1 cellular context compared by ENCODE assay signal in the genomic region with DNA sequence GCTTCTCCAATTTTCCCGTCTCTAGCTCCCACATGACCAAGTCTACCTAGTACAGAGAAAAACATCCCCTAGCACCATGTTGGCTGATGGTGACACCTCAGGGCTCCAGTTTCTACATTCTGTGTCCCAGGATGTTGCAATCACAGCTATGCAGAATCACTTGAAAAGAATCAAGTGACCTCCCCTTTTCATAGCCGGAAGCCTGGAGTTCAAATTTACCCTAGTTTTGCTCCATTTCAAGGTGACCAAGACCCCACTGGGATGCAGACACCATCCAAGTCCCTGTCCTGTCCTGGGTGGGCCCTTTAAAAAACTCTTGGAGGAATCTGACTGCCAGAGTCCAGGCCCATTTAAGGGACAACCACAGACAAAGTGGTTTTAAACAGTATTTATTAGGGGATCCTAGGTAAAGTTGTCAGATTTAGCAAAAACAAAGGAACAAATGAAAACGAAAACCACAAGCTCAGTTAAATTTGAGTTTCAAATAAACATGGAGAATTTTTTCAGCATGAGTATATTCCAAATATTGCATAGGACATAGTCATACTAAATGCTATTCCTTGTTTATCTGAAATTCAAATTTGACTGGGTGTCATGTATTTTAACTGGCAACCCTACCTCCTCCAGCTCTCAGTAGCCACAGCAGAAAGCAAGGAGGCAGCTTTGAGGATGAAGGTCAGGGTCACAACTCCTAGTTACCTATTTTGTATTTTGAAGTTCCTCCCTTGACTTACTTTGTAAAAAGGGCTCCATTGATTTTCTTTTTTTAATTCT.
TF ChIP-seq lines count a peak whose summit lies in the region.

No MANE protein-coding gene starts in this region.

TF ChIP-seq in endothelial cell of umbilical vein, 7 proteins besides CTCF, POLR2A, EP300 and RAD21:
- TF ChIP-seq MYC (IDR thresholded peaks at IDR 0.05; ENCODE audit: low read depth, low read length): no peak
- no peak for TF ChIP-seq JUN (IDR thresholded peaks at IDR 0.05; ENCODE audit: borderline replicate concordance, insufficient read depth, insufficient read length, low read depth)
- TF ChIP-seq EZH2 (IDR thresholded peaks at IDR 0.05; ENCODE audit: borderline replicate concordance, low read depth, low read length, severe bottlenecking): no peak
- no peak for TF ChIP-seq POLR2AphosphoS5 (IDR thresholded peaks at IDR 0.05; ENCODE audit: insufficient read depth, low read depth, low read length)
- TF ChIP-seq FOS (IDR thresholded peaks at IDR 0.05; ENCODE audit: borderline replicate concordance, insufficient read depth, low read length): no peak
- no peak for TF ChIP-seq GATA2 (IDR thresholded peaks at IDR 0.05; ENCODE audit: insufficient read depth, insufficient read length, low read depth, low read length)
- TF ChIP-seq, protein P1, sequence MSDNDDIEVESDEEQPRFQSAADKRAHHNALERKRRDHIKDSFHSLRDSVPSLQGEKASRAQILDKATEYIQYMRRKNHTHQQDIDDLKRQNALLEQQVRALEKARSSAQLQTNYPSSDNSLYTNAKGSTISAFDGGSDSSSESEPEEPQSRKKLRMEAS (IDR thresholded peaks at IDR 0.05; ENCODE audit: insufficient read depth, insufficient read length): no peak
